Comparison of ENCODE assay signal across 12 cellular contexts in genomic region chr4:6201580-6202091, GRCh38. TPM values are rescaled to one million over a fixed set of nuclear protein-coding genes. Genes with fewer than 3 reads are reported as not detected.
A peak's percentile ranks its signal among the peaks of the same experiment; 100 is the strongest.
DNase-seq lines count a peak whose midpoint lies in the region; ATAC-seq, FAIRE-seq and TF ChIP-seq lines count a peak whose summit lies in the region.
"Had no signal": no experiment of that assay in that cellular context is flagged by ENCODE, and none has a peak within 500 bp of the region (broad histone marks: within the 10 kb centered on the region; RNA-seq: fewer than 3 reads in every experiment).

No MANE protein-coding gene starts in this region.

- H3K27ac ChIP-seq in CD4-positive, alpha-beta T cell (ENCODE audit: low read depth, low read length): no peak overlapping the region
- H3K27ac ChIP-seq in tibial nerve: no peak overlapping the region
- no peak overlapping the region for H3K27ac ChIP-seq in caudate nucleus (ENCODE audit: low read depth, low read length)

- H3K9me3 Mint-ChIP-seq in CD4-positive, alpha-beta T cell: peaks cover 3% of the 10 kb centered on the region
- peaks cover 0 to 4% (median 0%) of the 10 kb centered on the region in 6 donors for H3K9me3 Mint-ChIP-seq in immature natural killer cell

- 57 to 71% methylated on average over 7 of the region's 7 CpGs for WGBS in tibial nerve, 2 donors

- TF ChIP-seq POLR2A in GM12892 (IDR thresholded peaks at IDR 0.05; ENCODE audit: low read depth, low read length) (no peak), tibial nerve (IDR thresholded peaks at IDR 0.05) (no peak)

- H3K27ac Mint-ChIP-seq in CD4-positive, alpha-beta T cell: peak overlapping the region; percentile 33
- H3K27ac Mint-ChIP-seq in immature natural killer cell: peak overlapping the region; percentile 39 to 93 (median 72)

- peak; percentile 38 for FAIRE-seq in GM12892 (lab: Jason Lieb, UNC)
- FAIRE-seq: RCC 7860 had no signal

- H3K4me3 ChIP-seq in tibial nerve: no peak overlapping the region
- H3K4me3 ChIP-seq: mucosa of descending colon had no signal

- peaks cover 58% of the 10 kb centered on the region for H3K27me3 Mint-ChIP-seq in CD4-positive, alpha-beta T cell
- peaks cover 4 to 14% (median 8%) of the 10 kb centered on the region in 3 donors for H3K27me3 Mint-ChIP-seq in immature natural killer cell (ENCODE audit: low read depth in 3 of 3)

- intact Hi-C loops in CD4-positive, alpha-beta T cell (cut with DNase I, micrococcal nuclease): loop anchor here in 1 of 2 experiments (5.0 kb wide), 1 partner anchor 71 kb away; no protein-coding TSS in a partner anchor

- ATAC-seq in CD4-positive, alpha-beta T cell (ENCODE audit: poor library complexity): no peak
- ATAC-seq in HG03095 (IDR thresholded peaks at IDR 0.05; ENCODE audit: unreplicated experiment): no peak
- ATAC-seq: heart right ventricle had no signal

- peaks cover 15% of the 10 kb centered on the region for H3K27me3 ChIP-seq in CD4-positive, alpha-beta T cell (ENCODE audit: control insufficient read depth, insufficient read depth, low read length)
- H3K27me3 ChIP-seq in tibial nerve: peaks cover 0 to 37% of the 10 kb centered on the region in 2 donors

- no peak for TF ChIP-seq EP300 in tibial nerve (IDR thresholded peaks at IDR 0.05)

- no peak for DNase-seq in CD4-positive, alpha-beta T cell
- DNase-seq in GM12892 (ENCODE audit: insufficient read length): no peak
- peak; percentile 51 for DNase-seq in SK-N-DZ (ENCODE audit: low spot score)
- DNase-seq in immature natural killer cell: peak in 2 of 3 donors; percentile 33 to 66
- DNase-seq in tibial nerve (ENCODE audit: low spot score in 2 of 2): no peak
- no peak for DNase-seq in caudate nucleus (lab: John Stamatoyannopoulos, UW)
- no peak for DNase-seq in GM10266 (ENCODE audit: extremely low spot score)
- DNase-seq: dermis blood vessel endothelial cell, heart right ventricle, mucosa of descending colon had no signal

- TF ChIP-seq CTCF in CD4-positive, alpha-beta T cell (IDR thresholded peaks at IDR 0.05): no peak
- TF ChIP-seq CTCF in tibial nerve (IDR thresholded peaks at IDR 0.05) (no peak), GM10266 (IDR thresholded peaks at IDR 0.05; ENCODE audit: control insufficient read depth, insufficient read depth, low read depth, missing control alignments) (no peak)

- peaks cover 0 to 26% (median 4%) of the 10 kb centered on the region in 4 donors for H3K4me1 ChIP-seq in tibial nerve

- CTCF ChIA-PET in CD4-positive, alpha-beta T cell (lab: Charles Lee): no interaction called here

- H3K36me3 ChIP-seq in tibial nerve: no peaks in the 10 kb centered on the region
- H3K36me3 ChIP-seq: heart right ventricle had no signal

- H3K4me1 Mint-ChIP-seq in CD4-positive, alpha-beta T cell (ENCODE audit: low read depth): peaks cover 21% of the 10 kb centered on the region
- peaks cover 31 to 36% of the 10 kb centered on the region in 2 donors for H3K4me1 Mint-ChIP-seq in immature natural killer cell

- POLR2A ChIA-PET in CD4-positive, alpha-beta T cell (lab: Charles Lee): no interaction called here

- H3K4me3 Mint-ChIP-seq in CD4-positive, alpha-beta T cell: peak overlapping the region; percentile 86
- peak overlapping the region; percentile 63 to 80 (median 76) for H3K4me3 Mint-ChIP-seq in immature natural killer cell

- H3K36me3 Mint-ChIP-seq in CD4-positive, alpha-beta T cell (ENCODE audit: low read depth): no peaks in the 10 kb centered on the region
- H3K36me3 Mint-ChIP-seq in immature natural killer cell: no peaks in the 10 kb centered on the region

- no peaks in the 10 kb centered on the region for H3K9me3 ChIP-seq in CD4-positive, alpha-beta T cell (ENCODE audit: control insufficient read depth, low read length)
- H3K9me3 ChIP-seq in tibial nerve: peaks cover 0 to 11% (median 0%) of the 10 kb centered on the region in 4 donors
- H3K9me3 ChIP-seq: mucosa of descending colon had no signal

RNA-seq across cellular contexts. Expression of gene JAKMIP1, which starts 1.3 kb away (rescaled TPM):
- 1 to 10 TPM; 2.0 to 2.1 TPM for total RNA-seq in CD4-positive, alpha-beta T cell
- 16.0 TPM for polyA plus RNA-seq in GM12892 (2012; ENCODE audit: missing spikeins)
- polyA plus RNA-seq in SK-N-DZ (2014; cell fraction: cytosol; rRNA removed): 12.8 and 14.4 TPM in 2 replicates
- 11.7 and 15.7 TPM in 2 replicates for polyA plus RNA-seq in SK-N-DZ (2014; cell fraction: nucleus; rRNA removed)
- 1 to 10 TPM; 1.2 to 7.9 (median 6.5) TPM for polyA plus RNA-seq in immature natural killer cell
- 1 to 10 TPM in 2 of 4 donors, under 1 TPM in 2; 0.30 to 2.5 (median 1.2) TPM for total RNA-seq in tibial nerve
- total RNA-seq: dermis blood vessel endothelial cell had no signal

Comparison
In these comparisons a context has a peak if more than half of its experiments do, and no peak if none do; other contexts are left out.
1. DNase-seq: peak in SK-N-DZ (single experiment) and immature natural killer cell (2 of 3); none in CD4-positive, alpha-beta T cell (0 of 10), GM12892 (single experiment), tibial nerve (0 of 2), caudate nucleus (0 of 61) and GM10266 (single experiment).